Comparison of ENCODE assay signal across 8 cellular contexts in genomic region chr2:87466591-87467120, GRCh38.
DNase-seq lines count a peak whose midpoint lies in the region; ATAC-seq, FAIRE-seq and TF ChIP-seq lines count a peak whose summit lies in the region.
"Not testable (repeated sequence)": the region's sequence is repeated elsewhere in the genome, so short reads cannot be mapped to it uniquely, and the experiment has no call there.

No MANE protein-coding gene starts in this region.

- peak; percentile 41 for ATAC-seq in GM19455 (IDR thresholded peaks at IDR 0.05; ENCODE audit: unreplicated experiment)
- ATAC-seq in HG03039 (IDR thresholded peaks at IDR 0.05; ENCODE audit: unreplicated experiment), result peak; percentile 45
- ATAC-seq in GM12878, result peak; percentile 72
- ATAC-seq in right lobe of liver, result peak; percentile 84 to 92 (median 89)

- peaks cover 29% of the 10 kb centered on the region for H3K79me2 ChIP-seq in OCI-LY3 (ENCODE audit: low read length)
- not testable (repeated sequence) for H3K79me2 ChIP-seq in GM12878 (ENCODE audit: control insufficient read depth, insufficient read depth, low read length)

- H3K4me3 ChIP-seq in GM06990 (replicated peaks; ENCODE audit: low read depth, low read length); OCI-LY3 (ENCODE audit: low read length); GM12878; right lobe of liver: not testable (repeated sequence)

- H3K27me3 ChIP-seq in GM06990 (replicated peaks; ENCODE audit: control insufficient read depth, insufficient read depth, low read length); OCI-LY3 (ENCODE audit: low read depth, low read length); GM12878 (replicated peaks in 1 of 2; ENCODE audit: control insufficient read depth in 2 of 2, insufficient read depth in 2 of 2, low read length in 1 of 2); right lobe of liver: not testable (repeated sequence)

- TF ChIP-seq CTCF in GM06990 (IDR thresholded peaks at IDR 0.05; ENCODE audit: insufficient read depth, low read length, poor library complexity, severe bottlenecking) (peak; percentile 13), OCI-LY3 (IDR thresholded peaks at IDR 0.05; ENCODE audit: low read depth, low read length) (peak; percentile 17; the same call in 1 of the 2 replicates), GM12878 (IDR thresholded peaks at IDR 0.05 in 2 of 3, conservative IDR thresholded peaks at IDR 0.05 in 1 of 3; ENCODE audit: control insufficient read depth in 2 of 3, extremely low read depth in 1 of 3, insufficient read depth in 1 of 3, low read depth in 3 of 3, low read length in 3 of 3) (peak in 2 of 3 experiments; percentile 5 to 12; a peak in 1 of 6 replicates), right lobe of liver (IDR thresholded peaks at IDR 0.05) (peak in 1 of 4 donors; percentile 18)

- SMC1A ChIA-PET in GM12878 (lab: Charles Lee; ENCODE audit: uncharacterized antibody, unreplicated experiment), result not testable (repeated sequence)

- not testable (repeated sequence) for H3K9me3 ChIP-seq in OCI-LY3 (ENCODE audit: insufficient read depth, low read length); GM12878 (replicated peaks; ENCODE audit: control insufficient read depth, insufficient read depth, low read length); right lobe of liver

- FAIRE-seq in GM12878 (lab: Jason Lieb, UNC), result peak; percentile 59

- TF ChIP-seq RAD21 in GM12878 (IDR thresholded peaks at IDR 0.05; ENCODE audit: insufficient read depth, low read depth, low read length), result not testable (repeated sequence)

- RAD21 ChIA-PET in GM12878 (lab: Charles Lee; ENCODE audit: unreplicated experiment), result not testable (repeated sequence)

- peak overlapping the region; percentile 39; the same call in 1 of the 2 replicates for H3K4me2 ChIP-seq in OCI-LY3 (ENCODE audit: low read length)
- not testable (repeated sequence) for H3K4me2 ChIP-seq in GM12878 (ENCODE audit: control insufficient read depth, insufficient read depth)

- TF ChIP-seq EP300 in GM12878 (IDR thresholded peaks at IDR 0.05; ENCODE audit: borderline replicate concordance in 1 of 2, control insufficient read depth in 1 of 2, low read depth in 2 of 2, low read length in 2 of 2), result not testable (repeated sequence)

- CTCF ChIA-PET in GM12878 (lab: Yijun Ruan, JAX), result not testable (repeated sequence)

- not testable (repeated sequence) for H4K20me1 ChIP-seq in OCI-LY3 (ENCODE audit: insufficient read depth, low read length); GM12878 (ENCODE audit: control insufficient read depth, insufficient read depth)

- not testable (repeated sequence) for BruUV-seq in GM12878 (replicated peaks; lab: Mats Ljungman, UMichigan)

- peak overlapping the region; percentile 51; the same call in 1 of the 2 replicates for H3K27ac ChIP-seq in OCI-LY3 (ENCODE audit: low read length)
- H3K27ac ChIP-seq in GM12878 (ENCODE audit: control insufficient read depth, insufficient read depth); right lobe of liver: not testable (repeated sequence)

- not testable (repeated sequence) for DNase-seq in GM06990 (ENCODE audit: extremely low read depth, insufficient read length); GM12878 (ENCODE audit: low read depth, low spot score)
- DNase-seq in activated CD8-positive, alpha-beta memory T cell treated with anti-CD3 and anti-CD28 coated beads for 1 hour (ENCODE audit: extremely low read depth in 1 of 2, low read depth in 1 of 2), result peak; percentile 3 to 49
- DNase-seq in right lobe of liver, result peak in 1 of 3 donors; percentile 67
- DNase-seq in stimulated activated CD4-positive, alpha-beta T cell treated with anti-CD3 and anti-CD28 coated beads, TNF-alpha, amount 100 ng/mL, for 24 hours (ENCODE audit: low read depth in 3 of 3), result peak; percentile 55 to 77 (median 74)

- not testable (repeated sequence) for TF ChIP-seq POLR2A in GM12878 (IDR thresholded peaks at IDR 0.05; ENCODE audit: low read depth, low read length); right lobe of liver (IDR thresholded peaks at IDR 0.05)

- H3K4me1 ChIP-seq in OCI-LY3 (ENCODE audit: low read length) (peaks cover 48% of the 10 kb centered on the region), GM12878 (ENCODE audit: control insufficient read depth, insufficient read depth, low read length) (peaks cover 13% of the 10 kb centered on the region)
- H3K4me1 ChIP-seq in right lobe of liver, result not testable (repeated sequence)

- POLR2A ChIA-PET in GM12878 (lab: Charles Lee), result not testable (repeated sequence)

- not testable (repeated sequence) for H2AFZ ChIP-seq in OCI-LY3 (ENCODE audit: low read depth, low read length); GM12878 (ENCODE audit: control insufficient read depth, low read depth, low read length)

- in situ Hi-C loops in GM12878 (cut with MboI), result not testable (repeated sequence)

- intact Hi-C loops in GM12878 (cut with micrococcal nuclease; ENCODE audit: unreplicated experiment); right lobe of liver (cut with DNase I): not testable (repeated sequence)

- 66% methylated on average over 6 of the region's 8 CpGs for WGBS in GM12878 (ENCODE audit: insufficient coverage, insufficient replicate concordance, low lambda C conversion rate, missing lambda C conversion rate)
- WGBS in right lobe of liver (ENCODE audit: insufficient coverage, low coverage, low lambda C conversion rate, missing lambda C conversion rate), result 86% methylated on average over 4 of the region's 8 CpGs

- H3K9ac ChIP-seq in OCI-LY3 (ENCODE audit: low read length); GM12878 (ENCODE audit: control insufficient read depth, insufficient read depth, low read length): not testable (repeated sequence)

- H3K36me3 ChIP-seq in GM06990 (ENCODE audit: control insufficient read depth, insufficient read depth, low read length); OCI-LY3 (replicated peaks; ENCODE audit: low read depth, low read length); GM12878 (ENCODE audit: control insufficient read depth in 2 of 2, insufficient read depth in 2 of 2, low read length in 1 of 2); right lobe of liver: not testable (repeated sequence)
